ENCODE assay signal across 8 cellular contexts in the genomic region with DNA sequence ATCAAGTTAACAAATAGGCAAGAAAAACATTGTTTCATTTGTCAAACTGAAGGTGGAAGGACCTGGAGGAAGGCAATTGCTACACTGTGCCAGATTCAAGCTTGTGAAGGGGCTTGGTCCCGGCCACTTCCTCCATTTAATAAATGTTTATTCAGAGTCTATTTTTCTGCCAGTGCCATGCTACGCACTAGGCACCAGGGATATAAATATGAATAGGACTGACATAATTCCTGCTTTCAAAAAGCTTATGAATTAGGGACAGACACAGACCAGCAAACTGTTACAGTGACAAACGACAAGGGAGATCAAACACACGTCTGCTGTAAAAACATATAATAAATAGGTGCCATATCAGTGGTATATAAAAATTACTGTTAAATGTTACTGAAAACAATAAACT. TPM values are rescaled to one million over a fixed set of nuclear protein-coding genes. Genes with fewer than 3 reads are reported as not detected.
A peak's percentile ranks its signal among the peaks of the same experiment; 100 is the strongest.
DNase-seq lines count a peak whose midpoint lies in the region; ATAC-seq, FAIRE-seq and TF ChIP-seq lines count a peak whose summit lies in the region.

No MANE protein-coding gene starts in this region.

- H3K4me3 Mint-ChIP-seq in Calu3 (ENCODE audit: low read depth, unreplicated experiment), result no peak overlapping the region

- no peaks in the 10 kb centered on the region for H3K36me3 Mint-ChIP-seq in Calu3 (ENCODE audit: insufficient read depth, unreplicated experiment)

- no peak overlapping the region for H2AFZ ChIP-seq in Karpas-422 (ENCODE audit: low read length)

- H3K79me2 ChIP-seq in Karpas-422 (ENCODE audit: low read length), result peaks cover 26% of the 10 kb centered on the region

- peak overlapping the region; percentile 100 for H3K4me2 ChIP-seq in Karpas-422 (ENCODE audit: low read depth, low read length, poor library complexity, severe bottlenecking)

- H3K9me3 Mint-ChIP-seq in Calu3 (ENCODE audit: low read depth, unreplicated experiment), result no peaks in the 10 kb centered on the region

- FAIRE-seq in frontal cortex (lab: Jason Lieb, UNC), result no peak

- no peak for ATAC-seq in HG02870 (IDR thresholded peaks at IDR 0.05; ENCODE audit: unreplicated experiment)
- ATAC-seq in GM21515 (IDR thresholded peaks at IDR 0.05; ENCODE audit: unreplicated experiment), result no peak

- no peak for DNase-seq in Calu3
- DNase-seq in Karpas-422, result peak; percentile 89
- DNase-seq in ascending aorta (ENCODE audit: low spot score in 2 of 2), result no peak
- DNase-seq in ecto neural progenitor cell (ENCODE audit: low spot score), result no peak
- DNase-seq in frontal cortex (ENCODE audit: low spot score in 2 of 2), result no peak

- CTCF ChIA-PET in Calu3 (lab: Charles Lee), result interaction anchor here (1.4 kb wide), 1 partner anchor 97 kb away, joined by 3 read pairs; no protein-coding TSS in a partner anchor

- H3K27me3 ChIP-seq in Karpas-422 (ENCODE audit: low read length) (no peaks in the 10 kb centered on the region), ascending aorta (no peaks in the 10 kb centered on the region), muscle layer of duodenum (ENCODE audit: low read depth, low read length) (no peaks in the 10 kb centered on the region)

- no peaks in the 10 kb centered on the region for H3K27me3 Mint-ChIP-seq in Calu3 (ENCODE audit: unreplicated experiment)

- no peaks in the 10 kb centered on the region for H3K9me3 ChIP-seq in Karpas-422 (ENCODE audit: low read length)
- peaks cover 0 to 3% of the 10 kb centered on the region in 2 donors for H3K9me3 ChIP-seq in ascending aorta
- H3K9me3 ChIP-seq in muscle layer of duodenum (ENCODE audit: control insufficient read depth in 1 of 2, low read length in 2 of 2), result no peaks in the 10 kb centered on the region

- peak overlapping the region; percentile 98 for H3K27ac ChIP-seq in Karpas-422 (ENCODE audit: low read length)
- peak overlapping the region in 1 of 2 donors; percentile 16 for H3K27ac ChIP-seq in ascending aorta
- peak overlapping the region; percentile 78 for H3K27ac ChIP-seq in muscle layer of duodenum (ENCODE audit: low read length)

- no peaks in the 10 kb centered on the region for H4K20me1 ChIP-seq in Karpas-422 (ENCODE audit: insufficient read depth, low read depth, low read length)

- H3K4me1 ChIP-seq in Karpas-422 (ENCODE audit: low read length) (peaks cover 64% of the 10 kb centered on the region), ascending aorta (no peaks in the 10 kb centered on the region), muscle layer of duodenum (ENCODE audit: control insufficient read depth in 1 of 2, insufficient read depth in 2 of 2, low read length in 2 of 2) (no peaks in the 10 kb centered on the region)

- BruUV-seq in Calu3 (replicated peaks; lab: Mats Ljungman, UMichigan), result no TSS peak

- intact Hi-C loops in Calu3 (cut with micrococcal nuclease; ENCODE audit: unreplicated experiment), result loop anchor here (1.0 to 10.0 kb wide), 2 partner anchors 98 to 791 kb away; no protein-coding TSS in a partner anchor
- intact Hi-C loops in ascending aorta (cut with DNase I), result loop anchor here (2.0 to 5.0 kb wide), 3 partner anchors 36 to 794 kb away; no protein-coding TSS in a partner anchor

- H3K27ac Mint-ChIP-seq in Calu3 (ENCODE audit: unreplicated experiment), result peak overlapping the region; percentile 17

- H3K9ac ChIP-seq in Karpas-422 (ENCODE audit: low read length), result peak overlapping the region; percentile 80

- H3K9me2 ChIP-seq in Karpas-422 (replicated peaks; ENCODE audit: insufficient read depth, low read length), result no peaks in the 10 kb centered on the region

- H3K4me3 ChIP-seq in Karpas-422 (ENCODE audit: low read length), result peak overlapping the region; percentile 70
- H3K4me3 ChIP-seq in ascending aorta, result peak overlapping the region; percentile 41 to 59
- peak overlapping the region; percentile 41 to 64 for H3K4me3 ChIP-seq in muscle layer of duodenum (ENCODE audit: low read depth in 1 of 2, low read length in 2 of 2)

- peaks cover 27% of the 10 kb centered on the region for H3K4me1 Mint-ChIP-seq in Calu3 (ENCODE audit: low read depth, unreplicated experiment)

- TF ChIP-seq CTCF in Calu3 (IDR thresholded peaks at IDR 0.05; ENCODE audit: unreplicated experiment), result no peak
- TF ChIP-seq CTCF in ascending aorta (IDR thresholded peaks at IDR 0.05), result no peak

- H3K36me3 ChIP-seq in Karpas-422 (ENCODE audit: insufficient read depth, low read length), result no peaks in the 10 kb centered on the region
- no peaks in the 10 kb centered on the region for H3K36me3 ChIP-seq in ascending aorta
- H3K36me3 ChIP-seq in muscle layer of duodenum (ENCODE audit: control insufficient read depth in 1 of 2, insufficient read depth in 2 of 2, low read length in 2 of 2), result no peaks in the 10 kb centered on the region

RNA-seq across cellular contexts. Expression of gene TLR6, which starts 0.6 kb away (rescaled TPM):
- total RNA-seq in Calu3 (2022) (0.68 and 0.73 TPM in 2 replicates), ascending aorta (0.11 TPM), frontal cortex (1.2 TPM)
- total RNA-seq in Karpas-422 (2014; rRNA removed; shearing (Covaris generic); ENCODE audit: low replicate concordance), result 12.4 and 39.9 TPM in 2 replicates

RNA-seq across cellular contexts. Expression of gene FAM114A1, which starts 11.6 kb away (rescaled TPM):
- total RNA-seq in Calu3 (2022) (18.5 and 22.1 TPM in 2 replicates), ascending aorta (45.7 TPM), frontal cortex (9.4 TPM)
- total RNA-seq in Karpas-422 (2014; rRNA removed; shearing (Covaris generic); ENCODE audit: low replicate concordance), result 1.6 and 4.1 TPM in 2 replicates

RNA-seq across cellular contexts. Expression of gene TLR1, which starts 51.5 kb away (rescaled TPM):
- total RNA-seq in Calu3 (2022), result 1.1 and 1.3 TPM in 2 replicates
- total RNA-seq in Karpas-422 (2014; rRNA removed; shearing (Covaris generic); ENCODE audit: low replicate concordance), result 36.0 and 103 TPM in 2 replicates
- total RNA-seq in ascending aorta, result 1.1 TPM
- total RNA-seq in frontal cortex, result 2.0 TPM

Comparison
In these comparisons a context has a peak if more than half of its experiments do, and no peak if none do; other contexts are left out.
1. RNA of gene TLR1, which starts 51.5 kb away (total RNA-seq): 36.0 to 103 TPM in Karpas-422; 2.0 TPM in frontal cortex (single experiment), 1.1 to 1.3 TPM in Calu3 and 1.1 TPM in ascending aorta (single experiment); every median in the first group is over 10 times any median in the second.
2. Peak in every context shown above with its lines, with median percentiles within 50 percentile points of each other: H3K4me3 ChIP-seq.